ENCODE assay signal across 8 cellular contexts in genomic region chr17:64918842-64919288, GRCh38.
A peak's percentile ranks its signal among the peaks of the same experiment; 100 is the strongest.
DNase-seq lines count a peak whose midpoint lies in the region; ATAC-seq and TF ChIP-seq lines count a peak whose summit lies in the region.
"Not testable (repeated sequence)": the region's sequence is repeated elsewhere in the genome, so short reads cannot be mapped to it uniquely, and the experiment has no call there.

No MANE protein-coding gene starts in this region.

- peak; percentile 53 for ATAC-seq in GM21737 (IDR thresholded peaks at IDR 0.05; ENCODE audit: unreplicated experiment)
- ATAC-seq in stimulated activated naive CD8-positive, alpha-beta T cell treated with anti-CD3 and anti-CD28 coated beads, Interleukin-15, Interleukin-2, amounts not matched to agents 100 U/mL and 50 U/mL, for 24 hours, result peak; percentile 41

- H3K27ac Mint-ChIP-seq in activated naive CD4-positive, alpha-beta T cell treated with anti-CD3 and anti-CD28 coated beads, Interleukin-2, amount 50 U/mL, for 24 hours, result peak overlapping the region; percentile 86
- H3K27ac Mint-ChIP-seq in nephron, result peak overlapping the region; percentile 92 to 95 (median 94)

- not testable (repeated sequence) for H3K4me1 Mint-ChIP-seq in activated naive CD4-positive, alpha-beta T cell treated with anti-CD3 and anti-CD28 coated beads, Interleukin-2, amount 50 U/mL, for 24 hours; nephron

- H3K27ac ChIP-seq in RWPE1, result peak overlapping the region; percentile 92

- H3K27me3 Mint-ChIP-seq in activated naive CD4-positive, alpha-beta T cell treated with anti-CD3 and anti-CD28 coated beads, Interleukin-2, amount 50 U/mL, for 24 hours; nephron (ENCODE audit: low read depth): not testable (repeated sequence)

- not testable (repeated sequence) for TF ChIP-seq CTCF in RWPE1 (conservative IDR thresholded peaks at IDR 0.05; ENCODE audit: low read depth); nephron (IDR thresholded peaks at IDR 0.05; ENCODE audit: unreplicated experiment in 3 of 3)

- DNase-seq in EH (ENCODE audit: low read depth) (peak; percentile 39), HK-2 (ENCODE audit: unreplicated experiment) (peak; percentile 59), germinal center (ENCODE audit: low spot score) (peak; percentile 58)
- not testable (repeated sequence) for DNase-seq in RWPE1 (ENCODE audit: low spot score)
- peak; percentile 59 for DNase-seq in stimulated activated naive CD8-positive, alpha-beta T cell treated with anti-CD3 and anti-CD28 coated beads, Interleukin-15, Interleukin-2, amounts not matched to agents 100 U/mL and 50 U/mL, for 24 hours

- CTCF ChIA-PET in RWPE1 (lab: Yijun Ruan, JAX), result interaction anchor here (1.0 to 1.1 kb wide), 2 partner anchors 121 to 279 kb away, joined by 3 to 4 read pairs; no protein-coding TSS in a partner anchor

- H3K4me3 Mint-ChIP-seq in activated naive CD4-positive, alpha-beta T cell treated with anti-CD3 and anti-CD28 coated beads, Interleukin-2, amount 50 U/mL, for 24 hours, result peak overlapping the region; percentile 87
- H3K4me3 Mint-ChIP-seq in nephron, result peak overlapping the region; percentile 87 to 93 (median 92)

- H3K36me3 Mint-ChIP-seq in activated naive CD4-positive, alpha-beta T cell treated with anti-CD3 and anti-CD28 coated beads, Interleukin-2, amount 50 U/mL, for 24 hours; nephron (ENCODE audit: low read depth): not testable (repeated sequence)

- POLR2A ChIA-PET in RWPE1 (lab: Yijun Ruan, JAX; ENCODE audit: low non-redundant PET), result interaction anchor here (0.6 kb wide), 1 partner anchor 81 kb away, joined by 3 read pairs; no protein-coding TSS in a partner anchor

- not testable (repeated sequence) for H3K9me3 Mint-ChIP-seq in activated naive CD4-positive, alpha-beta T cell treated with anti-CD3 and anti-CD28 coated beads, Interleukin-2, amount 50 U/mL, for 24 hours; nephron
